17 cellular contexts compared by ENCODE assay signal in genomic region chr1:151135433-151136385, GRCh38. TPM values are rescaled to one million over a fixed set of nuclear protein-coding genes. Genes with fewer than 3 reads are reported as not detected.
DNase-seq lines count a peak whose midpoint lies in the region; ATAC-seq and TF ChIP-seq lines count a peak whose summit lies in the region.
"Had no signal": no experiment of that assay in that cellular context is flagged by ENCODE, and none has a peak within 500 bp of the region (broad histone marks: within the 10 kb centered on the region; RNA-seq: fewer than 3 reads in every experiment).

No MANE protein-coding gene starts in this region.

- BruUV-seq in Caco-2 (replicated peaks; lab: Mats Ljungman, UMichigan) = no TSS peak

- H3K27ac ChIP-seq in SK-N-SH (ENCODE audit: low read depth in 2 of 2, low read length in 1 of 2) (no peak overlapping the region), gastrocnemius medialis (peak overlapping the region; percentile 33 to 98 (median 60))

- TF ChIP-seq CTCF in SK-N-SH (IDR thresholded peaks at IDR 0.05) = no peak
- TF ChIP-seq CTCF in WTC11 (IDR thresholded peaks at IDR 0.05) = no peak
- TF ChIP-seq CTCF in gastrocnemius medialis (IDR thresholded peaks at IDR 0.05 in 4 of 5, conservative IDR thresholded peaks at IDR 0.05 in 1 of 5) = peak in 2 of 5 experiments; percentile 18 to 24
- TF ChIP-seq CTCF in Caco-2 (IDR thresholded peaks at IDR 0.05; ENCODE audit: insufficient read depth in 1 of 2, low read depth in 1 of 2, low read length in 1 of 2, severe bottlenecking in 1 of 2, unreplicated experiment in 1 of 2) = peak in 1 of 2 experiments; percentile 23
- no peak for TF ChIP-seq CTCF in GM13976 (IDR thresholded peaks at IDR 0.05; ENCODE audit: borderline replicate concordance, control extremely low read depth, extremely low read depth, insufficient read depth, missing control alignments)

- H3K4me3 Mint-ChIP-seq in WTC11 (no peak overlapping the region), Caco-2 (ENCODE audit: unreplicated experiment) (no peak overlapping the region)

- TF ChIP-seq RAD21 in SK-N-SH (IDR thresholded peaks at IDR 0.05; ENCODE audit: low read length) = no peak

- peaks cover under 1% of the 10 kb centered on the region for H3F3A ChIP-seq in SK-N-SH (replicated peaks; ENCODE audit: insufficient read depth)

- peak; percentile 17 for DNase-seq in SK-N-SH
- DNase-seq in WTC11 (ENCODE audit: low spot score) = peak; percentile 32
- peak in 1 of 2 donors; percentile 42 for DNase-seq in gastrocnemius medialis
- no peak for DNase-seq in Caco-2
- no peak for DNase-seq in GM13976 (ENCODE audit: low spot score)
- DNase-seq: activated CD4-positive, alpha-beta T cell treated with anti-CD3 and anti-CD28 coated beads for 1 hour; activated effector memory CD4-positive, alpha-beta T cell treated with anti-CD3 and anti-CD28 coated beads, Interleukin-2, amount 50 U/mL, for 16 hours; anterior cingulate cortex; C1 segment of cervical spinal cord; DMS53; NCI-H1436 treated with DMSO at 0.1 percent for 48 hours; retina; SHP77 had no signal

- intact Hi-C loops in gastrocnemius medialis (cut with DNase I; ENCODE audit: low total_unique reads) = no loop called here
- intact Hi-C loops in Caco-2 (cut with micrococcal nuclease; ENCODE audit: unreplicated experiment) = no loop called here

- H3K27me3 ChIP-seq in SK-N-SH (ENCODE audit: insufficient read depth) (no peaks in the 10 kb centered on the region), gastrocnemius medialis (no peaks in the 10 kb centered on the region), Caco-2 (replicated peaks; ENCODE audit: control insufficient read depth, insufficient read depth, low read length) (no peaks in the 10 kb centered on the region)

- H3K27ac Mint-ChIP-seq in WTC11 (no peak overlapping the region), Caco-2 (ENCODE audit: unreplicated experiment) (no peak overlapping the region)

- no peaks in the 10 kb centered on the region for H4K20me1 ChIP-seq in SK-N-SH (ENCODE audit: insufficient read depth)

- in situ Hi-C loops in gastrocnemius medialis (cut with MboI; ENCODE audit: low sequenced_read_pairs in 4 of 4) (no loop called here), GM13976 (cut with MboI; ENCODE audit: low sequenced_read_pairs, unreplicated experiment) (no loop called here)

- H3K4me2 ChIP-seq in SK-N-SH = no peak overlapping the region

- H3K4me1 ChIP-seq in SK-N-SH (ENCODE audit: control insufficient read depth in 1 of 2, insufficient read depth in 2 of 2, low read depth in 1 of 2, low read length in 1 of 2) = no peaks in the 10 kb centered on the region
- peaks cover 6 to 13% of the 10 kb centered on the region in 2 donors for H3K4me1 ChIP-seq in gastrocnemius medialis
- H3K4me1 ChIP-seq in Caco-2 = peaks cover 5% of the 10 kb centered on the region; the same call in 1 of the 2 replicates

- no peaks in the 10 kb centered on the region for H3K9me2 ChIP-seq in SK-N-SH

- H3K79me2 ChIP-seq in SK-N-SH (ENCODE audit: insufficient read depth) = no peaks in the 10 kb centered on the region

- no peak for TF ChIP-seq EP300 in SK-N-SH (IDR thresholded peaks at IDR 0.05; ENCODE audit: borderline replicate concordance in 1 of 2, low read depth in 1 of 2, low read length in 1 of 2)

- no peaks in the 10 kb centered on the region for H3K9me3 ChIP-seq in SK-N-SH
- no peaks in the 10 kb centered on the region for H3K9me3 ChIP-seq in gastrocnemius medialis
- H3K9me3 ChIP-seq in Caco-2 = no peaks in the 10 kb centered on the region

- peaks cover 3% of the 10 kb centered on the region for H3K4me1 Mint-ChIP-seq in WTC11
- H3K4me1 Mint-ChIP-seq in Caco-2 (ENCODE audit: low read depth, unreplicated experiment) = no peaks in the 10 kb centered on the region

- TF ChIP-seq POLR2A in gastrocnemius medialis (IDR thresholded peaks at IDR 0.05) = no peak

- H3K9ac ChIP-seq in SK-N-SH = no peak overlapping the region

- CTCF ChIA-PET in SK-N-SH (lab: Yijun Ruan, JAX) (interaction anchor here (0.7 to 2.1 kb wide), 3 partner anchors 20 to 36 kb away, joined by 3 to 6 read pairs (median 4); partner anchors contain the start of gene TNFAIP8L2), WTC11 (lab: Charles Lee) (interaction anchor here (1.0 to 4.2 kb wide), 5 partner anchors 8 to 160 kb away, joined by 3 to 39 read pairs (median 4); no protein-coding TSS in a partner anchor), Caco-2 (lab: Charles Lee) (interaction anchor here (1.3 kb wide), 1 partner anchor 36 kb away, joined by 4 read pairs; no protein-coding TSS in a partner anchor)

- no peak overlapping the region for H3K4me3 ChIP-seq in SK-N-SH (ENCODE audit: low read depth in 2 of 2, low read length in 1 of 2)
- no peak overlapping the region for H3K4me3 ChIP-seq in gastrocnemius medialis
- H3K4me3 ChIP-seq in Caco-2 (ENCODE audit: low read depth, low read length) = no peak overlapping the region

- no peak for ATAC-seq in SK-N-SH treated with all-trans-retinoic acid at 6 μM for 48 hours
- no peak for ATAC-seq in WTC11
- ATAC-seq in gastrocnemius medialis = peak in 1 of 2 donors; percentile 18

- WGBS in SK-N-SH (ENCODE audit: low lambda C conversion rate) = 88% methylated on average over 11 of the region's 12 CpGs

- H3K36me3 ChIP-seq in SK-N-SH (replicated peaks in 1 of 2; ENCODE audit: control insufficient read depth in 1 of 2, insufficient read depth in 2 of 2, low read length in 1 of 2) (no peaks in the 10 kb centered on the region), gastrocnemius medialis (peaks cover 0 to 84% of the 10 kb centered on the region in 2 donors), Caco-2 (ENCODE audit: control insufficient read depth, insufficient read depth, low read length) (no peaks in the 10 kb centered on the region)

- peaks cover 38% of the 10 kb centered on the region for H3K27me3 Mint-ChIP-seq in WTC11 (ENCODE audit: low read depth)
- H3K27me3 Mint-ChIP-seq in Caco-2 (ENCODE audit: insufficient read depth, unreplicated experiment) = no peaks in the 10 kb centered on the region

- H3K9me3 Mint-ChIP-seq in WTC11 = no peaks in the 10 kb centered on the region; the same call in 1 of the 2 replicates
- H3K9me3 Mint-ChIP-seq in Caco-2 (ENCODE audit: unreplicated experiment) = no peaks in the 10 kb centered on the region

- H3K36me3 Mint-ChIP-seq in WTC11 (peaks cover 17% of the 10 kb centered on the region), Caco-2 (ENCODE audit: insufficient read depth, unreplicated experiment) (peaks cover 7% of the 10 kb centered on the region)

- POLR2A ChIA-PET in SK-N-SH (lab: Yijun Ruan, JAX) (interaction anchor here (0.6 kb wide), 1 partner anchor 408 kb away, joined by 3 read pairs; no protein-coding TSS in a partner anchor), WTC11 (lab: Charles Lee) (interaction anchor here (0.8 to 0.9 kb wide), 2 partner anchors 9 to 30 kb away, joined by 3 read pairs; partner anchors contain the start of gene LYSMD1), Caco-2 (lab: Charles Lee) (no interaction called here)

- no peak overlapping the region for H2AFZ ChIP-seq in SK-N-SH (ENCODE audit: low read depth)

TF ChIP-seq in SK-N-SH treated with all-trans-retinoic acid at 6 μM for 48 hours, 23 proteins besides CTCF, POLR2A, EP300 and RAD21 (continues in another document):
- TF ChIP-seq ARNTL (CRISPR knock-in tag; IDR thresholded peaks at IDR 0.05; ENCODE audit: borderline replicate concordance, low read depth) = no peak
- no peak for TF ChIP-seq TOX (CRISPR knock-in tag; IDR thresholded peaks at IDR 0.05; ENCODE audit: borderline replicate concordance)
- no peak for TF ChIP-seq PPARA (CRISPR knock-in tag; IDR thresholded peaks at IDR 0.05; ENCODE audit: borderline replicate concordance)
- no peak for TF ChIP-seq RARB (CRISPR knock-in tag; IDR thresholded peaks at IDR 0.05)
- TF ChIP-seq ZFP3 (CRISPR knock-in tag; IDR thresholded peaks at IDR 0.05) = no peak
- TF ChIP-seq CSDC2 (CRISPR knock-in tag; IDR thresholded peaks at IDR 0.05) = no peak

TF ChIP-seq in WTC11, 78 proteins besides CTCF, POLR2A, EP300 and RAD21 (continues in another document):
- TF ChIP-seq FOXP1 (CRISPR knock-in tag; IDR thresholded peaks at IDR 0.05; ENCODE audit: borderline replicate concordance) (no peak), NFATC4 (CRISPR knock-in tag; IDR thresholded peaks at IDR 0.05) (no peak), NR2C2 (CRISPR knock-in tag; IDR thresholded peaks at IDR 0.05) (no peak), ZNF263 (CRISPR knock-in tag; IDR thresholded peaks at IDR 0.05; ENCODE audit: low read depth) (no peak), TEAD4 (CRISPR knock-in tag; IDR thresholded peaks at IDR 0.05) (no peak), TEAD1 (CRISPR knock-in tag; IDR thresholded peaks at IDR 0.05) (no peak)

RNA-seq across cellular contexts. Expression of gene SEMA6C, which starts 10.7 kb away (rescaled TPM):
- polyA plus RNA-seq in SK-N-SH (2012; rRNA removed) = 3.1 and 4.0 TPM in 2 replicates
- polyA plus RNA-seq in SK-N-SH (2012; cell fraction: cytosol; rRNA removed) = 1.9 and 2.8 TPM in 2 replicates
- polyA plus RNA-seq in SK-N-SH (2012; cell fraction: nucleus; rRNA removed) = 17.3 and 19.6 TPM in 2 replicates
- total RNA-seq in WTC11 (2021) = 16.3 to 21.0 TPM (median 18.1 TPM) in 3 replicates
- total RNA-seq in gastrocnemius medialis = 100 to 1,000 TPM in 2 of 4 donors, 10 to 100 TPM in 2; 51.5 to 121 (median 108) TPM
- 2.8 and 3.7 TPM in 2 replicates for total RNA-seq in Caco-2 (2022)

RNA-seq across cellular contexts. Expression of gene TNFAIP8L2, which starts 20.7 kb away (rescaled TPM):
- not detected in 2 replicates for polyA plus RNA-seq in SK-N-SH (2012; rRNA removed)
- not detected in 2 replicates for polyA plus RNA-seq in SK-N-SH (2012; cell fraction: cytosol; rRNA removed)
- 0.07 TPM in 1 of 2 replicates, not detected in the other for polyA plus RNA-seq in SK-N-SH (2012; cell fraction: nucleus; rRNA removed)
- 0.15 TPM in 1 of 3 replicates, not detected in the others for total RNA-seq in WTC11 (2021)
- total RNA-seq in gastrocnemius medialis = 1 to 10 TPM in 3 of 4 donors, not detected in 1; 1.1 to 3.1 (median 1.4) TPM
- not detected in 2 replicates for total RNA-seq in Caco-2 (2022)
- total RNA-seq: A172, kidney epithelial cell had no signal
- polyA plus RNA-seq: neural cell had no signal

RNA-seq across cellular contexts. Expression of gene LYSMD1, which starts 30.0 kb away (rescaled TPM):
- polyA plus RNA-seq in SK-N-SH (2012; rRNA removed) = 4.5 and 5.1 TPM in 2 replicates
- 3.7 and 4.4 TPM in 2 replicates for polyA plus RNA-seq in SK-N-SH (2012; cell fraction: cytosol; rRNA removed)
- polyA plus RNA-seq in SK-N-SH (2012; cell fraction: nucleus; rRNA removed) = 7.1 and 7.3 TPM in 2 replicates
- total RNA-seq in WTC11 (2021) = 6.3 to 7.8 TPM (median 6.9 TPM) in 3 replicates
- total RNA-seq in gastrocnemius medialis = 10 to 100 TPM; 11.4 to 14.6 (median 13.7) TPM
- 4.0 and 5.0 TPM in 2 replicates for total RNA-seq in Caco-2 (2022)

RNA-seq across cellular contexts. Expression of gene SCNM1, which starts 30.2 kb away (rescaled TPM):
- 23.4 and 27.8 TPM in 2 replicates for polyA plus RNA-seq in SK-N-SH (2012; rRNA removed)
- 19.6 and 20.7 TPM in 2 replicates for polyA plus RNA-seq in SK-N-SH (2012; cell fraction: cytosol; rRNA removed)
- 61.7 and 92.2 TPM in 2 replicates for polyA plus RNA-seq in SK-N-SH (2012; cell fraction: nucleus; rRNA removed)
- total RNA-seq in WTC11 (2021) (35.3 to 45.3 TPM (median 35.8 TPM) in 3 replicates), gastrocnemius medialis (10 to 100 TPM; 17.7 to 56.1 (median 35.6) TPM), Caco-2 (2022) (52.1 and 53.6 TPM in 2 replicates)

RNA-seq across cellular contexts. Expression of gene TMOD4, which starts 40.1 kb away (rescaled TPM):
- polyA plus RNA-seq in SK-N-SH (2012; rRNA removed) = 0.57 and 0.59 TPM in 2 replicates
- polyA plus RNA-seq in SK-N-SH (2012; cell fraction: cytosol; rRNA removed) = 0.20 and 0.37 TPM in 2 replicates
- 1.7 and 2.0 TPM in 2 replicates for polyA plus RNA-seq in SK-N-SH (2012; cell fraction: nucleus; rRNA removed)
- total RNA-seq in WTC11 (2021) (0.66 to 0.82 TPM (median 0.79 TPM) in 3 replicates), gastrocnemius medialis (100 to 1,000 TPM in 3 of 4 donors, 10 to 100 TPM in 1; 58.3 to 315 (median 188) TPM), Caco-2 (2022) (0.84 and 1.3 TPM in 2 replicates)
- total RNA-seq: kidney epithelial cell had no signal
- polyA plus RNA-seq: neural cell had no signal

Comparison
In these comparisons a context has a peak if more than half of its experiments do, and no peak if none do; other contexts are left out.
1. DNase-seq: peak in SK-N-SH (single experiment) and WTC11 (single experiment); none in Caco-2 (0 of 2) and GM13976 (single experiment).
2. H3K27ac ChIP-seq: peak in gastrocnemius medialis (4 of 4); none in SK-N-SH (0 of 2).